Comparison of ENCODE assay signal across 1 cellular context in genomic region chr10:93445978-93446720, GRCh38.
TF ChIP-seq lines count a peak whose summit lies in the region.

No MANE protein-coding gene starts in this region.

TF ChIP-seq in GM23338, 12 proteins besides CTCF, POLR2A, EP300 and RAD21 (continued from another document):
- TF ChIP-seq ZNF462 (CRISPR knock-in tag; IDR thresholded peaks at IDR 0.05), result no peak
TF ChIP-seq in GM23338: peak in this region for 0.
